In genomic region chr7:100735730-100736129, GRCh38 we compare ENCODE assay signal across 31 cellular contexts. TPM values are rescaled to one million over a fixed set of nuclear protein-coding genes. Genes with fewer than 3 reads are reported as not detected.
"Had no signal": no experiment of that assay in that cellular context is flagged by ENCODE, and none has a peak within 500 bp of the region (broad histone marks: within the 10 kb centered on the region; RNA-seq: fewer than 3 reads in every experiment).

No MANE protein-coding gene starts in this region.

- H3K4me3 ChIP-seq: stomach, suprapubic skin, testis, thoracic aorta, thyroid gland, tibial artery, tibial nerve, transverse colon, upper lobe of left lung, upper lobe of right lung, uterus, vagina had no signal

- H3K27me3 ChIP-seq: stomach, suprapubic skin, testis, thyroid gland, tibial artery, tibial nerve, transverse colon, upper lobe of left lung, uterus, vagina had no signal

- FAIRE-seq: urothelium cell line had no signal

- H3K9me3 ChIP-seq: stomach, suprapubic skin, testis, thoracic aorta, thyroid gland, tibial artery, tibial nerve, transverse colon, upper lobe of left lung, upper lobe of right lung, uterus, vagina had no signal

- ATAC-seq: stimulated activated effector memory CD8-positive, alpha-beta T cell treated with anti-CD3 and anti-CD28 coated beads, Interleukin-12 subunit alpha, Interleukin-12 subunit beta, amount 100 ng/mL, for 72 hours; stimulated activated memory B cell treated with anti-CD40 and anti-IgM and Interleukin-4, amounts not matched to agents 10 μg/mL and 1 μg/mL and 100 μg/mL, for 72 hours; stimulated activated naive B cell treated with anti-CD40 and anti-IgM and Interleukin-4, amounts not matched to agents 10 μg/mL and 1 μg/mL and 100 μg/mL, for 72 hours; stimulated activated naive CD8-positive, alpha-beta T cell treated with anti-CD3 and anti-CD28 coated beads, Interleukin-15, amount 100 ng/mL, for 72 hours; stimulated activated naive CD8-positive, alpha-beta T cell treated with anti-CD3 and anti-CD28 coated beads, Interleukin-15, Interleukin-2, amounts not matched to agents 100 U/mL and 50 U/mL, for 24 hours had no signal

- DNase-seq: stimulated activated CD4-positive, alpha-beta T cell treated with anti-CD3 and anti-CD28 coated beads, Interleukin-2, amount 100 ng/mL, for 48 hours; stimulated activated CD4-positive, alpha-beta T cell treated with anti-CD3 and anti-CD28 coated beads, Interleukin-4, amount 100 ng/mL, for 1 hour; stimulated activated CD4-positive, alpha-beta T cell treated with anti-CD3 and anti-CD28 coated beads, Interleukin-4, amount 100 ng/mL, for 24 hours; stimulated activated CD4-positive, alpha-beta T cell treated with anti-CD3 and anti-CD28 coated beads, Interleukin-4, amount 100 ng/mL, for 4 hours; stimulated activated CD8-positive, alpha-beta memory T cell treated with anti-CD3 and anti-CD28 coated beads, Interleukin-4, amount 100 ng/mL, for 48 hours; stimulated activated naive B cell treated with anti-CD40 and anti-IgM and Interleukin-4, amounts not matched to agents 10 μg/mL and 1 μg/mL and 100 μg/mL, for 72 hours; stimulated activated naive CD4-positive, alpha-beta T cell; stimulated activated naive CD4-positive, alpha-beta T cell treated with Interleukin-2 at 50 U/mL for 16 hours; stimulated activated naive CD8-positive, alpha-beta T cell treated with anti-CD3 and anti-CD28 coated beads, Interleukin-15, amount 100 ng/mL, for 72 hours; stimulated activated naive CD8-positive, alpha-beta T cell treated with anti-CD3 and anti-CD28 coated beads, Interleukin-15, Interleukin-2, amounts not matched to agents 100 U/mL and 50 U/mL, for 24 hours; stomach; substantia nigra; testis; thyroid gland; tibial artery; transverse colon; trophoblast cell; upper lobe of left lung; upper lobe of right lung; uterus had no signal

- H3K36me3 ChIP-seq: stomach, suprapubic skin, thoracic aorta, thyroid gland, tibial artery, tibial nerve, transverse colon, upper lobe of left lung, upper lobe of right lung, uterus, vagina had no signal

- H3K27ac ChIP-seq: stomach, suprapubic skin, testis, thoracic aorta, thyroid gland, tibial artery, tibial nerve, transverse colon, upper lobe of left lung, upper lobe of right lung, uterus, vagina had no signal

- H3K4me1 ChIP-seq: stomach, suprapubic skin, testis, thyroid gland, tibial artery, tibial nerve, upper lobe of left lung, upper lobe of right lung, uterus, vagina had no signal

RNA-seq across cellular contexts. Expression of gene ZAN, which starts 2.3 kb away (rescaled TPM):
- total RNA-seq: stomach, subcutaneous adipose tissue, temporal lobe, thoracic aorta, tibial nerve, transverse colon, upper lobe of left lung, upper lobe of right lung, ureter, urinary bladder, vagina had no signal
- polyA plus RNA-seq: stomach, urinary bladder had no signal

RNA-seq across cellular contexts. Expression of gene EPO, which starts 15.5 kb away (rescaled TPM):
- total RNA-seq: stomach, subcutaneous adipose tissue, temporal lobe, thoracic aorta, thyroid gland, transverse colon, upper lobe of right lung, urinary bladder, vagina had no signal
- polyA plus RNA-seq: stomach, urinary bladder had no signal
